8 cellular contexts compared by ENCODE assay signal in genomic region chr12:62813031-62813829, GRCh38.
DNase-seq lines count a peak whose midpoint lies in the region; ATAC-seq and TF ChIP-seq lines count a peak whose summit lies in the region.

No MANE protein-coding gene starts in this region.

- intact Hi-C loops in activated CD4-positive, alpha-beta memory T cell treated with anti-CD3 and anti-CD28 coated beads for 36 hours (cut with micrococcal nuclease), result loop anchor here (5.0 kb wide), 1 partner anchor 376 kb away; no protein-coding TSS in a partner anchor

- no peak overlapping the region for H3K27ac Mint-ChIP-seq in activated CD4-positive, alpha-beta memory T cell treated with anti-CD3 and anti-CD28 coated beads for 36 hours

- TF ChIP-seq CTCF in C4-2B (conservative IDR thresholded peaks at IDR 0.05), result peak; percentile 16

- ATAC-seq in GM19328 (IDR thresholded peaks at IDR 0.05; ENCODE audit: unreplicated experiment), result peak; percentile 38

- DNase-seq in M059J (ENCODE audit: low read depth), result peak; percentile 64
- DNase-seq in activated CD4-positive, alpha-beta memory T cell treated with anti-CD3 and anti-CD28 coated beads for 36 hours, result peak; percentile 53
- peak; percentile 69 for DNase-seq in epidermal melanocyte (ENCODE audit: insufficient read length, low spot score)
- DNase-seq in mucosa of gallbladder (ENCODE audit: low spot score), result peak; percentile 59
- DNase-seq in stromal cell of bone marrow (ENCODE audit: low read depth), result peak; percentile 62
- no peak for DNase-seq in SKM-1 (lab: John Stamatoyannopoulos, UW; ENCODE audit: unreplicated experiment)

- H3K9me3 Mint-ChIP-seq in activated CD4-positive, alpha-beta memory T cell treated with anti-CD3 and anti-CD28 coated beads for 36 hours, result no peaks in the 10 kb centered on the region

- H3K4me3 Mint-ChIP-seq in activated CD4-positive, alpha-beta memory T cell treated with anti-CD3 and anti-CD28 coated beads for 36 hours, result no peak overlapping the region

- POLR2A ChIA-PET in activated CD4-positive, alpha-beta memory T cell treated with anti-CD3 and anti-CD28 coated beads for 36 hours (lab: Charles Lee), result interaction anchor here (0.6 kb wide), 1 partner anchor 11 kb away, joined by 5 read pairs; no protein-coding TSS in a partner anchor

- no peaks in the 10 kb centered on the region for H3K36me3 Mint-ChIP-seq in activated CD4-positive, alpha-beta memory T cell treated with anti-CD3 and anti-CD28 coated beads for 36 hours

- H3K4me1 Mint-ChIP-seq in activated CD4-positive, alpha-beta memory T cell treated with anti-CD3 and anti-CD28 coated beads for 36 hours (ENCODE audit: low read depth), result peaks cover 11% of the 10 kb centered on the region

- H3K27me3 Mint-ChIP-seq in activated CD4-positive, alpha-beta memory T cell treated with anti-CD3 and anti-CD28 coated beads for 36 hours, result peaks cover 17% of the 10 kb centered on the region

- H3K27ac ChIP-seq in C4-2B, result no peak overlapping the region

- CTCF ChIA-PET in activated CD4-positive, alpha-beta memory T cell treated with anti-CD3 and anti-CD28 coated beads for 36 hours (lab: Charles Lee), result interaction anchor here (0.8 to 7.5 kb wide), 9 partner anchors 15 to 378 kb away, joined by 4 to 49 read pairs (median 7); no protein-coding TSS in a partner anchor
